8 cellular contexts compared by ENCODE assay signal in the genomic region with DNA sequence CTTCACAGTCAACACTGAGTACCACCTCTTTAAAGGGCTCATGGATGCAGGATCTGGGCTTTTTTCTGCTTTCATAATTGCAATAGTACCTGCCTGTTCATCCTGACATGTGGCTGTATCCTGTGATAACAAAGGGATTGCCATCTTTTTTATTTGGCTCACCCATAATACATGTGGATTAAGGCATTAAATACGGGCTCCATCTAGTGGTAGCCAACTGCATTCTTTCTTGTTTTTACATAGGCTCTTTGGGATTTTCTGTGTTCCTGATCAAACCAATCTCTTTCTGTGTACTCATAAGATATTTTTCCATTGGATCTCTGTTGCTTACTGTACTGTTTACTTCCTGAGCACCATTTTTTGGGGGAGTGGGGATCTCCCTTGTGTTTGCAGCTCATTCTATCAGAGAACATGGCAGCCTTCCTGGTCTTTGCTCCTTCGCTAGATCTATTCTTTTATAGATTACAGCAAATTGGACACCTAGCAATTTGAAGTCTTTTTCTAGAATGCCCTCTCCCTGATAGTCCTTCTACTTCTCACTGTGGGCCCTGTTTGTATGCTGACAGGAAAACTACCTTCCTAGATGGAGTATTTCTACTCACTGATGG.
DNase-seq lines count a peak whose midpoint lies in the region; ATAC-seq, FAIRE-seq and TF ChIP-seq lines count a peak whose summit lies in the region.

No MANE protein-coding gene starts in this region.

- no peak overlapping the region for H3K4me3 ChIP-seq in fibroblast of mammary gland (ENCODE audit: control insufficient read depth, low read depth, low read length)

- TF ChIP-seq RAD21 in Ishikawa (IDR thresholded peaks at IDR 0.05; ENCODE audit: low read depth) = peak; percentile 80

- no peak for FAIRE-seq in RCC 7860 (lab: Jason Lieb, UNC)

- DNase-seq in RCC 7860 (ENCODE audit: low spot score) (peak; percentile 11), fibroblast of mammary gland (ENCODE audit: low read depth) (peak; percentile 44), retina (peak; percentile 51)
- DNase-seq in activated CD4-positive, alpha-beta T cell treated with anti-CD3 and anti-CD28 coated beads, Interleukin-2, amount 50 U/mL, for 1 hour = no peak

- ATAC-seq in GM18861 (IDR thresholded peaks at IDR 0.05; ENCODE audit: unreplicated experiment) (no peak), GM21717 (IDR thresholded peaks at IDR 0.05; ENCODE audit: unreplicated experiment) (no peak)

- no peak for TF ChIP-seq EP300 in Ishikawa (IDR thresholded peaks at IDR 0.05; ENCODE audit: borderline replicate concordance)

- TF ChIP-seq CTCF in GM12874 (IDR thresholded peaks at IDR 0.05; ENCODE audit: insufficient read depth, low read depth, low read length) (peak; percentile 58), fibroblast of mammary gland (conservative IDR thresholded peaks at IDR 0.05; ENCODE audit: control insufficient read depth, insufficient read depth, low read depth, low read length) (peak; percentile 64)

TF ChIP-seq in Ishikawa, 13 proteins besides CTCF, POLR2A, EP300 and RAD21:
- TF ChIP-seq FOXM1 (IDR thresholded peaks at IDR 0.05; ENCODE audit: borderline replicate concordance, low read depth) = no peak
- TF ChIP-seq TEAD4 (IDR thresholded peaks at IDR 0.05) = no peak
- no peak for TF ChIP-seq NFIC (IDR thresholded peaks at IDR 0.05)
- TF ChIP-seq CEBPB (IDR thresholded peaks at IDR 0.05) = no peak
- TF ChIP-seq CREB1 (IDR thresholded peaks at IDR 0.05; ENCODE audit: low read depth) = no peak
- TF ChIP-seq, protein P1, sequence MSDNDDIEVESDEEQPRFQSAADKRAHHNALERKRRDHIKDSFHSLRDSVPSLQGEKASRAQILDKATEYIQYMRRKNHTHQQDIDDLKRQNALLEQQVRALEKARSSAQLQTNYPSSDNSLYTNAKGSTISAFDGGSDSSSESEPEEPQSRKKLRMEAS (IDR thresholded peaks at IDR 0.05) = no peak
- no peak for TF ChIP-seq TCF12 (IDR thresholded peaks at IDR 0.05; ENCODE audit: low read depth)
- TF ChIP-seq, protein P2, sequence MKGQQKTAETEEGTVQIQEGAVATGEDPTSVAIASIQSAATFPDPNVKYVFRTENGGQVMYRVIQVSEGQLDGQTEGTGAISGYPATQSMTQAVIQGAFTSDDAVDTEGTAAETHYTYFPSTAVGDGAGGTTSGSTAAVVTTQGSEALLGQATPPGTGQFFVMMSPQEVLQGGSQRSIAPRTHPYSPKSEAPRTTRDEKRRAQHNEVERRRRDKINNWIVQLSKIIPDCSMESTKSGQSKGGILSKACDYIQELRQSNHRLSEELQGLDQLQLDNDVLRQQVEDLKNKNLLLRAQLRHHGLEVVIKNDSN (IDR thresholded peaks at IDR 0.05) = no peak
